9 cellular contexts compared by ENCODE assay signal in genomic region chr11:2303627-2304155, GRCh38. TPM values are rescaled to one million over a fixed set of nuclear protein-coding genes. Genes with fewer than 3 reads are reported as not detected.
DNase-seq lines count a peak whose midpoint lies in the region; ATAC-seq, FAIRE-seq and TF ChIP-seq lines count a peak whose summit lies in the region.
"Had no signal": no experiment of that assay in that cellular context is flagged by ENCODE, and none has a peak within 500 bp of the region (broad histone marks: within the 10 kb centered on the region; RNA-seq: fewer than 3 reads in every experiment).

No MANE protein-coding gene starts in this region.

- peak overlapping the region; percentile 89 for H3K4me3 Mint-ChIP-seq in central memory CD8-positive, alpha-beta T cell
- H3K4me3 Mint-ChIP-seq in type B pancreatic cell: peak overlapping the region; percentile 34

- FAIRE-seq in GM19239 (lab: Jason Lieb, UNC): no peak
- FAIRE-seq: colon had no signal

- no peaks in the 10 kb centered on the region for H3K27me3 Mint-ChIP-seq in central memory CD8-positive, alpha-beta T cell
- no peaks in the 10 kb centered on the region for H3K27me3 Mint-ChIP-seq in type B pancreatic cell

- peak; percentile 59 for DNase-seq in activated effector memory CD4-positive, alpha-beta T cell treated with anti-CD3 and anti-CD28 coated beads, Interleukin-2, amount 50 U/mL, for 16 hours
- no peak for DNase-seq in activated effector memory CD4-positive, alpha-beta T cell treated with Interleukin-2 at 50 U/mL for 16 hours
- peak; percentile 8 to 13 for DNase-seq in central memory CD8-positive, alpha-beta T cell (ENCODE audit: low spot score in 2 of 2)
- peak; percentile 68 for DNase-seq in mesenteric fat pad (ENCODE audit: low spot score)
- DNase-seq in type B pancreatic cell (ENCODE audit: extremely low spot score, unreplicated experiment): no peak
- no peak for DNase-seq in NCI-H524 (lab: John Stamatoyannopoulos, UW)
- no peak for DNase-seq in GM19239 (ENCODE audit: insufficient read length, low spot score)

- no peak for ATAC-seq in central memory CD8-positive, alpha-beta T cell (replicated peaks; ENCODE audit: extremely low read depth, poor library complexity, severe bottlenecking)
- ATAC-seq in GM21526 (IDR thresholded peaks at IDR 0.05; ENCODE audit: low FRiP score, unreplicated experiment): no peak

- H3K27ac Mint-ChIP-seq in central memory CD8-positive, alpha-beta T cell (ENCODE audit: low read depth): peak overlapping the region; percentile 70
- no peak overlapping the region for H3K27ac Mint-ChIP-seq in type B pancreatic cell

- peaks cover 62% of the 10 kb centered on the region for H3K4me1 Mint-ChIP-seq in central memory CD8-positive, alpha-beta T cell
- H3K4me1 Mint-ChIP-seq in type B pancreatic cell (ENCODE audit: unreplicated experiment): peaks cover 11% of the 10 kb centered on the region

- no peaks in the 10 kb centered on the region for H3K9me3 Mint-ChIP-seq in central memory CD8-positive, alpha-beta T cell
- no peaks in the 10 kb centered on the region for H3K9me3 Mint-ChIP-seq in type B pancreatic cell

- peaks cover 25% of the 10 kb centered on the region for H3K36me3 Mint-ChIP-seq in central memory CD8-positive, alpha-beta T cell (ENCODE audit: insufficient read depth)
- no peaks in the 10 kb centered on the region for H3K36me3 Mint-ChIP-seq in type B pancreatic cell

- TF ChIP-seq CTCF in type B pancreatic cell (conservative IDR thresholded peaks at IDR 0.05): no peak

RNA-seq across cellular contexts. Expression of gene TSPAN32, which starts 1.9 kb away (rescaled TPM):
- total RNA-seq in mesenteric fat pad (1.3 TPM), type B pancreatic cell (ENCODE audit: low replicate concordance) (2.6 and 7.2 TPM in 2 replicates)

RNA-seq across cellular contexts. Expression of gene C11orf21, which starts 2.0 kb away (rescaled TPM):
- total RNA-seq in mesenteric fat pad (1.0 TPM), type B pancreatic cell (ENCODE audit: low replicate concordance) (0.51 and 1.2 TPM in 2 replicates)

RNA-seq across cellular contexts. Expression of gene ASCL2, which starts 33.3 kb away (rescaled TPM):
- total RNA-seq in mesenteric fat pad (0.64 TPM), type B pancreatic cell (ENCODE audit: low replicate concordance) (5.6 and 13.6 TPM in 2 replicates)

Comparison
In these comparisons a context has a peak if more than half of its experiments do, and no peak if none do; other contexts are left out.
1. DNase-seq: peak in activated effector memory CD4-positive, alpha-beta T cell treated with anti-CD3 and anti-CD28 coated beads, Interleukin-2, amount 50 U/mL, for 16 hours (single experiment), central memory CD8-positive, alpha-beta T cell (2 of 2) and mesenteric fat pad (single experiment); none in activated effector memory CD4-positive, alpha-beta T cell treated with Interleukin-2 at 50 U/mL for 16 hours (single experiment), type B pancreatic cell (single experiment), NCI-H524 (0 of 2) and GM19239 (single experiment).